Comparison of ENCODE assay signal across 18 cellular contexts in the genomic region with DNA sequence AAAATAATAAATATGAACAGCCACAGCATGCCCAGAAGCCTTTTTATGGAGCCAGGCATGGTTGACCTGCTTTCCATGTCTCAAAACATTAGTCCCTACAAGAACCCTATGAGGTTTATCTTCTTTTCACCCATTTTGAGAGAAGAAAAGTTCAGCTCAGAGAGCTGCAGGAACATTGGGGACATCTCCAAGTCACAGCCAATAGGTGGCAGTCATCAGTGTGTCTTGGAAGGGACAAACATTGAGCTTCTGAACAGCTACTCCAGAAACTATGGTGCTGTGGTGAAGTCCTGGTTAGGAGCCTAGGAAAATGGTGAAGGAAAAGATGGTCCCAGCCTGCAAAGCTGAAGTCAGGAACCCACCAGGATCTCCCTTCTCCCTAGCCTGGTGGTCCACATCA.
DNase-seq lines count a peak whose midpoint lies in the region; ATAC-seq lines count a peak whose summit lies in the region.
"Had no signal": no experiment of that assay in that cellular context is flagged by ENCODE, and none has a peak within 500 bp of the region (broad histone marks: within the 10 kb centered on the region; RNA-seq: fewer than 3 reads in every experiment).

No MANE protein-coding gene starts in this region.

- H3K9me3 ChIP-seq in duodenal mucosa (ENCODE audit: control insufficient read depth in 1 of 2, low read length in 2 of 2) (peaks cover 76 to 90% of the 10 kb centered on the region in 2 donors), iPS-20b (ENCODE audit: insufficient read depth, low read depth, low read length) (peaks cover 100% of the 10 kb centered on the region), aorta (ENCODE audit: control insufficient read depth, low read length) (peaks cover 25% of the 10 kb centered on the region)

- H3K4me1 ChIP-seq in duodenal mucosa (ENCODE audit: control insufficient read depth in 1 of 2, insufficient read depth in 2 of 2, low read length in 2 of 2) (no peaks in the 10 kb centered on the region), iPS-20b (ENCODE audit: insufficient read depth, low read length) (no peaks in the 10 kb centered on the region), aorta (ENCODE audit: control insufficient read depth in 1 of 2, insufficient read depth in 2 of 2, low read length in 2 of 2) (no peaks in the 10 kb centered on the region)
- H3K4me1 ChIP-seq: SJCRH30 had no signal

- H3K9ac ChIP-seq in duodenal mucosa (ENCODE audit: low read depth in 1 of 2, low read length in 2 of 2) = no peak overlapping the region
- no peak overlapping the region for H3K9ac ChIP-seq in iPS-20b (ENCODE audit: low read depth, low read length)
- H3K9ac ChIP-seq: KMS-11 had no signal

- H3K4me3 ChIP-seq in duodenal mucosa (ENCODE audit: low read depth in 1 of 2, low read length in 2 of 2) = peak overlapping the region; percentile 9 to 33
- peak overlapping the region; percentile 44; the same call in 1 of the 2 replicates for H3K4me3 ChIP-seq in iPS-20b (ENCODE audit: low read length)
- H3K4me3 ChIP-seq in aorta (ENCODE audit: low read length in 2 of 2) = no peak overlapping the region
- H3K4me3 ChIP-seq: SJCRH30 had no signal

- ATAC-seq in aorta (ENCODE audit: low FRiP score) = no peak
- ATAC-seq: PC-3 had no signal

- H3K36me3 ChIP-seq in duodenal mucosa (ENCODE audit: control insufficient read depth in 1 of 2, insufficient read depth in 2 of 2, low read length in 2 of 2) (peaks cover 14 to 26% of the 10 kb centered on the region in 2 donors), iPS-20b (ENCODE audit: insufficient read depth, low read depth, low read length) (peaks cover 38% of the 10 kb centered on the region), aorta (ENCODE audit: control insufficient read depth in 1 of 2, insufficient read depth in 2 of 2, low read length in 1 of 2) (peaks cover 0 to 8% of the 10 kb centered on the region in 2 donors)

- DNase-seq in DMS53 (lab: John Stamatoyannopoulos, UW) (peak; percentile 11), DMS53 treated with DMSO at 0.1 percent for 48 hours (lab: John Stamatoyannopoulos, UW; ENCODE audit: unreplicated experiment) (no peak), NCI-H2081 treated with DMSO at 0.1 percent for 48 hours (lab: John Stamatoyannopoulos, UW) (no peak), aorta (no peak), mesenteric fat pad (ENCODE audit: low spot score) (no peak)
- DNase-seq in effector CD4-positive, alpha-beta T cell = no peak
- DNase-seq: CD4-positive, alpha-beta memory T cell; DMS79 treated with DMSO at 0.1 percent for 48 hours; NCI-H1417; NCI-H187; NCI-H226; NCI-H524; NCI-H82; PC-3 had no signal

- intact Hi-C loops in aorta (cut with DNase I) = no loop called here

- H3K27me3 ChIP-seq in duodenal mucosa (ENCODE audit: control insufficient read depth in 1 of 2, insufficient read depth in 2 of 2, low read length in 2 of 2) = no peaks in the 10 kb centered on the region
- H3K27me3 ChIP-seq in iPS-20b (ENCODE audit: insufficient read depth, low read length) = no peaks in the 10 kb centered on the region
- H3K27me3 ChIP-seq in aorta (ENCODE audit: control insufficient read depth in 1 of 2, insufficient read depth in 2 of 2, low read length in 1 of 2) = no peaks in the 10 kb centered on the region
- H3K27me3 ChIP-seq: SJCRH30 had no signal

- no peak overlapping the region for H3K27ac ChIP-seq in duodenal mucosa (ENCODE audit: low read depth, low read length)
- no peak overlapping the region for H3K27ac ChIP-seq in iPS-20b (ENCODE audit: low read length)
- no peak overlapping the region for H3K27ac ChIP-seq in aorta (ENCODE audit: low read depth in 1 of 2, low read length in 2 of 2)
- H3K27ac ChIP-seq: KMS-11, SJCRH30 had no signal

Comparison
In these comparisons a context has a peak if more than half of its experiments do, and no peak if none do; other contexts are left out.
1. H3K4me3 ChIP-seq: peak in duodenal mucosa (2 of 2) and iPS-20b (single experiment); none in aorta (0 of 2).